9 cellular contexts compared by ENCODE assay signal in the genomic region with DNA sequence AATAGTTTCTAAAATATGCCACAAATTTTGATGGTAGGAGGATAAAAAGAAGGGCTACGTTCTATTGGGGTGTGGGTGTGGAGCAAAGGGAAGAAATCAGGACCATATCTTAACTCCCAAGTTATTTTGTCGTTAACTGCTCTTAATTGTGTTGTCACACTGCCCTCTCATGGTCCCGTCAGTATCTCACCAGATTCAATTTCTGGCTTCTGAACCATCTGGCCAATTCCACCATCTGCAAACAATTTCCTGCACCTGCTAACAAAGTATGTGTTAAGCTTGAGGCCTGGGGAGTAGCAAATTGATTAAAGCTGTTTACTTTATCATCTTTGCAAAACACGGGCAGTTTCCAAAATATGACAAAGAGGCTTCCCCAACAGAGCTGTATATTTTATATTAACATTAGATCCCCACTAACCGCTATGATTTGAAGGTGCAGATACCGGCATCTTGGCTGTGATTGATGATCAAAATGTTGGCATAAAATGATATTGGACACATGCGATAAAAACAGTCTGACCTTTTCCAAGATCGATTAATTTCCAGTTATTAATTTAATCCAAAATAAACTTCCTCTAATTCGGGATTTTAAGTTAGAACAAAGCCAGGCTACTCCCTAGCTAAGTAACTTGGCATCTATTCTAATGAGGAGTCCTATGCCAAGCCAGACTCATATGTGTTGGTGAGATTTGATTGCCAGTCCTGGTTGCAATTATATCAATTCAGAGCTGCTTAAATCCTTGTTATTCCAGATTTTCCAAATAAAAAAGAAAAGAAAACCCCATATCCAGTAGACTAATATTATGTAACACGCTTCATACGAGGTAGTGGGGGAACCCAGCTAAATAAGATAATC. TPM values are rescaled to one million over a fixed set of nuclear protein-coding genes. Genes with fewer than 3 reads are reported as not detected.
DNase-seq lines count a peak whose midpoint lies in the region; ATAC-seq, FAIRE-seq and TF ChIP-seq lines count a peak whose summit lies in the region.
"Had no signal": no experiment of that assay in that cellular context is flagged by ENCODE, and none has a peak within 500 bp of the region (broad histone marks: within the 10 kb centered on the region; RNA-seq: fewer than 3 reads in every experiment).

No MANE protein-coding gene starts in this region.

- no peak overlapping the region for H3K4me3 Mint-ChIP-seq in CD8-positive, alpha-beta memory T cell

- TF ChIP-seq CTCF in A673 (conservative IDR thresholded peaks at IDR 0.05; ENCODE audit: low read depth, low read length) (peak; percentile 77), RWPE1 (conservative IDR thresholded peaks at IDR 0.05; ENCODE audit: low read depth) (peak; percentile 48), epithelial cell of esophagus (IDR thresholded peaks at IDR 0.05; ENCODE audit: insufficient read depth, low read depth, low read length, missing control alignments) (peak; percentile 60)

- CTCF ChIA-PET in A673 (lab: Charles Lee): interaction anchor here (0.5 to 0.7 kb wide), 3 partner anchors 9 to 176 kb away, joined by 3 to 10 read pairs (median 6); no protein-coding TSS in a partner anchor
- CTCF ChIA-PET in RWPE1 (lab: Yijun Ruan, JAX): interaction anchor here (0.5 to 0.8 kb wide), 6 partner anchors 39 to 1373 kb away, joined by 3 to 5 read pairs (median 3); no protein-coding TSS in a partner anchor
- CTCF ChIA-PET in CD8-positive, alpha-beta memory T cell (lab: Charles Lee): no interaction called here

- H3K36me3 ChIP-seq in A673 (ENCODE audit: insufficient read depth, low read length, poor library complexity, severe bottlenecking): no peaks in the 10 kb centered on the region
- H3K36me3 ChIP-seq in CD8-positive, alpha-beta memory T cell (ENCODE audit: insufficient read depth, low read length): no peaks in the 10 kb centered on the region

- peaks cover 7% of the 10 kb centered on the region for H3K4me1 ChIP-seq in A673 (ENCODE audit: insufficient read depth, low read length, poor library complexity, severe bottlenecking)
- H3K4me1 ChIP-seq in CD8-positive, alpha-beta memory T cell (ENCODE audit: insufficient read depth, low read length): no peaks in the 10 kb centered on the region

- H3K4me1 Mint-ChIP-seq in CD8-positive, alpha-beta memory T cell: no peaks in the 10 kb centered on the region

- FAIRE-seq in GM12892 (lab: Jason Lieb, UNC): peak; percentile 76

- POLR2A ChIA-PET in A673 (lab: Charles Lee; ENCODE audit: low non-redundant PET) (interaction anchor here (0.5 kb wide), 1 partner anchor 22 kb away, joined by 3 read pairs; no protein-coding TSS in a partner anchor), RWPE1 (lab: Yijun Ruan, JAX; ENCODE audit: low non-redundant PET) (no interaction called here)
- POLR2A ChIA-PET in CD8-positive, alpha-beta memory T cell (lab: Charles Lee): no interaction called here

- no TSS peak for BruUV-seq in A673 (replicated peaks; lab: Mats Ljungman, UMichigan)

- H3K4me3 ChIP-seq in A673 (ENCODE audit: low read depth, low read length, poor library complexity, severe bottlenecking): no peak overlapping the region
- H3K4me3 ChIP-seq in epithelial cell of esophagus (ENCODE audit: low read length): no peak overlapping the region
- H3K4me3 ChIP-seq in CD8-positive, alpha-beta memory T cell (ENCODE audit: low read length): no peak overlapping the region

- peaks cover 5% of the 10 kb centered on the region for H3K9me3 ChIP-seq in A673 (ENCODE audit: low read depth, low read length, poor library complexity, severe bottlenecking)
- no peaks in the 10 kb centered on the region for H3K9me3 ChIP-seq in CD8-positive, alpha-beta memory T cell (ENCODE audit: low read length)

- DNase-seq in A673 (ENCODE audit: low spot score) (peak; percentile 93), GM12892 (ENCODE audit: insufficient read length) (no peak), MV-4-11 (lab: John Stamatoyannopoulos, UW) (peak; percentile 66), RWPE1 (ENCODE audit: low spot score) (peak; percentile 54), epithelial cell of esophagus (ENCODE audit: low read depth) (peak; percentile 61), middle frontal gyrus (ENCODE audit: extremely low spot score, low spot score) (peak; percentile 49)
- no peak for DNase-seq in CD8-positive, alpha-beta memory T cell

- no peak overlapping the region for H3K27ac Mint-ChIP-seq in CD8-positive, alpha-beta memory T cell

- no peak for ATAC-seq in GM18517 (IDR thresholded peaks at IDR 0.05; ENCODE audit: unreplicated experiment)

- intact Hi-C loops in A673 (cut with micrococcal nuclease; ENCODE audit: unreplicated experiment): loop anchor here (1.0 to 10.0 kb wide), 4 partner anchors 215 to 1017 kb away; a partner anchor contains a TSS

- H3K27me3 Mint-ChIP-seq in CD8-positive, alpha-beta memory T cell: peaks cover 5 to 16% of the 10 kb centered on the region in 2 donors

- H3K27ac ChIP-seq in A673 (ENCODE audit: low read depth, low read length, poor library complexity, severe bottlenecking) (peak overlapping the region; percentile 51), RWPE1 (no peak overlapping the region)
- no peak overlapping the region for H3K27ac ChIP-seq in CD8-positive, alpha-beta memory T cell (ENCODE audit: low read depth, low read length)
- H3K27ac ChIP-seq: epithelial cell of prostate had no signal

- H3K9me3 Mint-ChIP-seq in CD8-positive, alpha-beta memory T cell: peaks cover 0 to 17% (median 13%) of the 10 kb centered on the region in 5 donors

- no peaks in the 10 kb centered on the region for H3K27me3 ChIP-seq in A673 (replicated peaks; ENCODE audit: insufficient read depth, low read depth, low read length, poor library complexity)
- H3K27me3 ChIP-seq in CD8-positive, alpha-beta memory T cell (ENCODE audit: insufficient read depth, low read length, poor library complexity, severe bottlenecking): no peaks in the 10 kb centered on the region

- no peak for TF ChIP-seq POLR2A in GM12892 (IDR thresholded peaks at IDR 0.05; ENCODE audit: low read depth, low read length)

- H3K36me3 Mint-ChIP-seq in CD8-positive, alpha-beta memory T cell: peaks cover 0 to 4% (median 0%) of the 10 kb centered on the region in 3 donors

RNA-seq across cellular contexts. Expression of a gene that starts 6.9 kb away (rescaled TPM):
- total RNA-seq in A673 (2021): 102 and 121 TPM in 2 replicates
- 68.1 TPM for polyA plus RNA-seq in GM12892 (2012; ENCODE audit: missing spikeins)
- total RNA-seq in CD8-positive, alpha-beta memory T cell: 10 to 100 TPM; 63.4 to 68.0 TPM
- 30.2 TPM for polyA plus RNA-seq in CD8-positive, alpha-beta memory T cell

Comparison
In these comparisons a context has a peak if more than half of its experiments do, and no peak if none do; other contexts are left out.
1. DNase-seq: peak in A673 (single experiment), MV-4-11 (single experiment), RWPE1 (single experiment), epithelial cell of esophagus (single experiment) and middle frontal gyrus (single experiment); none in GM12892 (single experiment) and CD8-positive, alpha-beta memory T cell (0 of 5).
2. Peak in every context shown above with its lines, with median percentiles within 50 percentile points of each other: CTCF ChIP-seq.